22 cellular contexts compared by ENCODE assay signal in the genomic region with DNA sequence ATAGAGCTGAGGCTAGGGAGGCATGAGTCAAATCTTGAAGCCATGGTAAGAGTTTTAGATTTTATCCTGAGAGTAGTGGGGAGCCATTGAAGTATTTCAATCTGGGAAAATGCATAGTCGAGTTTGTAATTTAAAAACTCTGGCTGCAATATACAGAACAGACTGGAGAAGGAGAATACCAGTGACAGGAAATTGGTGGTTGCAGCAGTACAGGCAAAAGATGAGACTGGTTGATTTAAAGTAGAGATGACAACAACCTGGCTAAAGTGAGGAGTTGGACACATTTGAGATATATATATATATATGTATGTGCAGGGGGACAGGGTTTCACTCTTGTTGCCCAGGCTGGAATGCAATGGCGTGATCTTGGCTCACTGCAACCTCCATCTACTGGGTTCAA. TPM values are rescaled to one million over a fixed set of nuclear protein-coding genes. Genes with fewer than 3 reads are reported as not detected.
"Had no signal": no experiment of that assay in that cellular context is flagged by ENCODE, and none has a peak within 500 bp of the region (broad histone marks: within the 10 kb centered on the region; RNA-seq: fewer than 3 reads in every experiment).

No MANE protein-coding gene starts in this region.

- H3K4me3 ChIP-seq: adrenal gland had no signal

- H3K27ac Mint-ChIP-seq: activated CD4-positive, alpha-beta T cell treated with anti-CD3 and anti-CD28 coated beads for 36 hours; activated naive CD4-positive, alpha-beta T cell treated with anti-CD3 and anti-CD28 coated beads for 36 hours; activated naive CD8-positive, alpha-beta T cell had no signal

- H3K4me3 Mint-ChIP-seq: activated CD4-positive, alpha-beta T cell treated with anti-CD3 and anti-CD28 coated beads for 36 hours; activated CD8-positive, alpha-beta T cell treated with anti-CD3 and anti-CD28 coated beads, Interleukin-2, amount 10 ng/mL, durations not matched to agents 7 days and 5 days; activated naive CD4-positive, alpha-beta T cell treated with anti-CD3 and anti-CD28 coated beads for 36 hours; activated naive CD8-positive, alpha-beta T cell had no signal

- H3K27me3 ChIP-seq: adrenal gland had no signal

- H3K27ac ChIP-seq: adrenal gland, WERI-Rb-1 had no signal

- DNase-seq: activated CD4-positive, alpha-beta T cell treated with anti-CD3 and anti-CD28 coated beads for 36 hours; activated CD4-positive, alpha-beta T cell treated with anti-CD3 and anti-CD28 coated beads, Interleukin-2, amount 50 U/mL, for 4 hours; activated CD8-positive, alpha-beta memory T cell treated with anti-CD3 and anti-CD28 coated beads, Interleukin-2, amount 50 U/mL, for 48 hours; activated CD8-positive, alpha-beta T cell treated with anti-CD3 and anti-CD28 coated beads, Interleukin-2, amount 10 ng/mL, durations not matched to agents 7 days and 5 days; activated gamma-delta T cell; activated naive CD4-positive, alpha-beta T cell treated with anti-CD3 and anti-CD28 coated beads for 36 hours; activated T-cell treated with anti-CD3 and anti-CD28 coated beads, Interleukin-2, amount 50 U/mL, for 1 hour; adrenal gland; anterior cingulate cortex; cerebellar nuclear complex; Kasumi-1; NCI-H1092 treated with DMSO at 0.1 percent for 48 hours; NCI-H1436; NCI-H187; NCI-H2081; NCI-H510A treated with DMSO at 0.1 percent for 48 hours; NCI-H69; NK-92 treated with Interleukin-12 subunit alpha and Interleukin-12 subunit beta, amount 100 ng/mL, for 24 hours; SIG-M5; WERI-Rb-1 had no signal

- ATAC-seq: activated CD4-positive, alpha-beta T cell treated with anti-CD3 and anti-CD28 coated beads for 36 hours; activated CD8-positive, alpha-beta T cell treated with anti-CD3 and anti-CD28 coated beads, Interleukin-2, amount 10 ng/mL, durations not matched to agents 7 days and 5 days had no signal

- H3K4me1 ChIP-seq: adrenal gland had no signal

- H3K36me3 Mint-ChIP-seq: activated naive CD8-positive, alpha-beta T cell had no signal

- H3K36me3 ChIP-seq: adrenal gland, WERI-Rb-1 had no signal

- H3K9me3 ChIP-seq: adrenal gland had no signal

RNA-seq across cellular contexts. Expression of gene HORMAD2, which starts 6.2 kb away (rescaled TPM):
- total RNA-seq: activated CD4-positive, alpha-beta T cell treated with anti-CD3 and anti-CD28 coated beads for 36 hours; activated CD8-positive, alpha-beta T cell treated with anti-CD3 and anti-CD28 coated beads, Interleukin-2, amount 10 ng/mL, durations not matched to agents 7 days and 5 days; activated naive CD4-positive, alpha-beta T cell treated with anti-CD3 and anti-CD28 coated beads for 36 hours; adrenal gland; IMR-90 had no signal
